Comparison of ENCODE assay signal across 8 cellular contexts in the genomic region with DNA sequence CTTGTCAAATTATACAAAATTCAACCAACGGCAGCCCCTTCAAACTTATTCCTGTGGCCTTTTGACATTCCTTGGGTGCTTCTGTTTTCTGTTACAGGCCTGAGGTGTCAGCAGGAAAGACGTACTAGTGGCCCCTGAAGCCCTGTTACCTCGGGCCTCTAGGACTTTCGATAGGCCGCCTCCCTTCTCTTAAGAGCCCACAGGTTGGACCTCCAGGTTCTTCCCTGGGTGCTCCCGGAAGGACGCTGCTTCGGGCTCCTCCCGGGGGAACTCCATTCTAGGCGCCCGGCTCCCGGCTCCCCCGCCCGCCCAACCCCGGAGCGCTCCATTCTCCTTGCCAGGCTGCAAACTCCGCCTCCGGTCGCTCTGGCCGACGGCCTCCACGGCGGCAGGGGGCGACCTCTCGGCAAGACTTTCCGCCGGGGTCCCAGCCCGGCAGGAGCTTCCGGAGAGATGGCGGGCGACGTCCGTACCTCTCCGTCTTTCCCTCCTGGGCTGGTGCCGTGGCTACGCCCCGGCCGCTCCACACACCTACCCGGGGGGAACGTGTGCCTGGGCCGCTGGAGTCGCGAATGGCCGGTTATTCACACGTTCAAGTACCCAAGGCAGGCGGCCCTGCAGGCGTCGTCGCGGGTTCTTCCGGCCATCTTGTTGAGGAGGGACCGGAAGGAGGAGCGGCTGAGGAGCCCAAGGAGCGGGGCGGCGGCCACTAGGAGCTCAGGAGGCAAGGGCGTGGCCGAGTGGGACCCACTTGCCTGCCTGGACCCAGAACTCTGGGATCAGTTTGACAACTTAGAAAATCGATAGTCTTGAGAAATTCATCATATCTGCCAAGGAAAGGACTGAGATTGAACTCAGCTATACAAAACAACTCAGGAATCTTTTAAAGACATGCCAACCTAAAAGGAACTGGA. TPM values are rescaled to one million over a fixed set of nuclear protein-coding genes. Genes with fewer than 3 reads are reported as not detected.
A peak's percentile ranks its signal among the peaks of the same experiment; 100 is the strongest.
DNase-seq lines count a peak whose midpoint lies in the region; ATAC-seq, FAIRE-seq and TF ChIP-seq lines count a peak whose summit lies in the region.

No MANE protein-coding gene starts in this region.

- no peaks in the 10 kb centered on the region for H3K36me3 ChIP-seq in PC-3 (ENCODE audit: low read depth, low read length)

- TF ChIP-seq CTCF in PC-3 (conservative IDR thresholded peaks at IDR 0.05; ENCODE audit: low read depth, low read length): peak; percentile 42

- peaks cover 8 to 11% of the 10 kb centered on the region in 2 donors for H3K4me1 Mint-ChIP-seq in natural killer cell treated with Interleukin-12 subunit alpha and Interleukin-12 subunit beta and Interleukin-15 and Interleukin-18, amount 100 ng/mL, for 72 hours (ENCODE audit: low read depth in 2 of 2)

- H3K9ac ChIP-seq in PC-3 (ENCODE audit: low read length): peak overlapping the region; percentile 68

- H3K27me3 ChIP-seq in PC-3 (ENCODE audit: low read length): no peaks in the 10 kb centered on the region

- FAIRE-seq in HTR-8/SVneo (lab: Jason Lieb, UNC): peak; percentile 80

- H3K9me3 Mint-ChIP-seq in natural killer cell treated with Interleukin-12 subunit alpha and Interleukin-12 subunit beta and Interleukin-15 and Interleukin-18, amount 100 ng/mL, for 72 hours: peaks cover 11% of the 10 kb centered on the region

- intact Hi-C loops in PC-3 (cut with micrococcal nuclease): no loop called here

- peak overlapping the region; percentile 95 for H2AFZ ChIP-seq in PC-3 (ENCODE audit: low read length)

- peak; percentile 58 for DNase-seq in DMS 273 treated with DMSO at 0.1 percent for 48 hours (lab: John Stamatoyannopoulos, UW)
- peak; percentile 93 for DNase-seq in HTR-8/SVneo (ENCODE audit: insufficient read length, low spot score)
- peak; percentile 61 for DNase-seq in PC-3
- DNase-seq in activated T-helper 1 cell treated with anti-CD3 and anti-CD28 coated beads, Interleukin-2, amount 50 U/mL, for 16 hours (ENCODE audit: low read depth in 1 of 2, low spot score in 1 of 2): peak; percentile 66 to 77
- DNase-seq in fibroblast of peridontal ligament (ENCODE audit: extremely low read depth): peak; percentile 78
- peak; percentile 91 for DNase-seq in natural killer cell treated with Interleukin-12 subunit alpha and Interleukin-12 subunit beta and Interleukin-15 and Interleukin-18, amount 100 ng/mL, for 72 hours (ENCODE audit: low spot score)
- DNase-seq in stimulated activated naive CD8-positive, alpha-beta T cell treated with anti-CD3 and anti-CD28 coated beads, Interleukin-15, Interleukin-2, amounts not matched to agents 100 U/mL and 50 U/mL, for 24 hours: peak; percentile 92

- no peaks in the 10 kb centered on the region for H3K9me2 ChIP-seq in PC-3 (replicated peaks; ENCODE audit: low read length)

- H3K36me3 Mint-ChIP-seq in natural killer cell treated with Interleukin-12 subunit alpha and Interleukin-12 subunit beta and Interleukin-15 and Interleukin-18, amount 100 ng/mL, for 72 hours: peaks cover 19% of the 10 kb centered on the region

- peaks cover 2% of the 10 kb centered on the region in 2 donors for H3K27me3 Mint-ChIP-seq in natural killer cell treated with Interleukin-12 subunit alpha and Interleukin-12 subunit beta and Interleukin-15 and Interleukin-18, amount 100 ng/mL, for 72 hours

- no peaks in the 10 kb centered on the region for H3K79me2 ChIP-seq in PC-3 (ENCODE audit: low read length)

- peak overlapping the region; percentile 83 for H3K4me3 Mint-ChIP-seq in natural killer cell treated with Interleukin-12 subunit alpha and Interleukin-12 subunit beta and Interleukin-15 and Interleukin-18, amount 100 ng/mL, for 72 hours

- no peak overlapping the region for H3K27ac ChIP-seq in PC-3 (ENCODE audit: low read length)

- peak overlapping the region; percentile 83 for H3K4me2 ChIP-seq in PC-3 (ENCODE audit: low read length)

- H3K4me3 ChIP-seq in PC-3 (ENCODE audit: low read length): peak overlapping the region; percentile 67

- H3K4me1 ChIP-seq in PC-3 (ENCODE audit: insufficient read depth, low read length): 0 out of 2 replicates have a peak, but pooled peaks cover 5% of the 10 kb centered on the region

- ATAC-seq in GM21367 (IDR thresholded peaks at IDR 0.05; ENCODE audit: unreplicated experiment): peak; percentile 95
- ATAC-seq in PC-3: peak; percentile 93
- peak; percentile 98 to 99 for ATAC-seq in natural killer cell treated with Interleukin-12 subunit alpha and Interleukin-12 subunit beta and Interleukin-15 and Interleukin-18, amount 100 ng/mL, for 72 hours
- ATAC-seq in stimulated activated naive CD8-positive, alpha-beta T cell treated with anti-CD3 and anti-CD28 coated beads, Interleukin-15, Interleukin-2, amounts not matched to agents 100 U/mL and 50 U/mL, for 24 hours: peak; percentile 98

- CTCF ChIA-PET in PC-3 (lab: Charles Lee): interaction anchor here (0.7 kb wide), 1 partner anchor 27 kb away, joined by 3 read pairs; no protein-coding TSS in a partner anchor

- BruUV-seq in PC-3 (replicated peaks; lab: Mats Ljungman, UMichigan): TSS peak; percentile 84

- POLR2A ChIA-PET in PC-3 (lab: Charles Lee; ENCODE audit: unreplicated experiment): no interaction called here

- H3K27ac Mint-ChIP-seq in natural killer cell treated with Interleukin-12 subunit alpha and Interleukin-12 subunit beta and Interleukin-15 and Interleukin-18, amount 100 ng/mL, for 72 hours: peak overlapping the region; percentile 80 to 86

- H3F3A ChIP-seq in PC-3 (ENCODE audit: low read length, unreplicated experiment): no peaks in the 10 kb centered on the region

- no peaks in the 10 kb centered on the region for H4K20me1 ChIP-seq in PC-3 (ENCODE audit: low read length)

- no peaks in the 10 kb centered on the region for H3K9me3 ChIP-seq in PC-3 (ENCODE audit: low read length)

RNA-seq across cellular contexts. Expression of gene BOLA3, which starts 27.5 kb away (rescaled TPM):
- total RNA-seq in PC-3 (2014; rRNA removed): 60.9 and 104 TPM in 2 replicates
- total RNA-seq in natural killer cell treated with Interleukin-12 subunit alpha and Interleukin-12 subunit beta and Interleukin-15 and Interleukin-18, amount 100 ng/mL, for 72 hours: 10 to 100 TPM; 68.0 to 72.5 TPM

RNA-seq across cellular contexts. Expression of gene MOB1A, which starts 58.5 kb away (rescaled TPM):
- total RNA-seq in PC-3 (2014; rRNA removed): 51.6 and 69.8 TPM in 2 replicates
- 100 to 1,000 TPM; 167 to 228 TPM for total RNA-seq in natural killer cell treated with Interleukin-12 subunit alpha and Interleukin-12 subunit beta and Interleukin-15 and Interleukin-18, amount 100 ng/mL, for 72 hours
